Comparison of ENCODE assay signal across 1 cellular context in the genomic region with DNA sequence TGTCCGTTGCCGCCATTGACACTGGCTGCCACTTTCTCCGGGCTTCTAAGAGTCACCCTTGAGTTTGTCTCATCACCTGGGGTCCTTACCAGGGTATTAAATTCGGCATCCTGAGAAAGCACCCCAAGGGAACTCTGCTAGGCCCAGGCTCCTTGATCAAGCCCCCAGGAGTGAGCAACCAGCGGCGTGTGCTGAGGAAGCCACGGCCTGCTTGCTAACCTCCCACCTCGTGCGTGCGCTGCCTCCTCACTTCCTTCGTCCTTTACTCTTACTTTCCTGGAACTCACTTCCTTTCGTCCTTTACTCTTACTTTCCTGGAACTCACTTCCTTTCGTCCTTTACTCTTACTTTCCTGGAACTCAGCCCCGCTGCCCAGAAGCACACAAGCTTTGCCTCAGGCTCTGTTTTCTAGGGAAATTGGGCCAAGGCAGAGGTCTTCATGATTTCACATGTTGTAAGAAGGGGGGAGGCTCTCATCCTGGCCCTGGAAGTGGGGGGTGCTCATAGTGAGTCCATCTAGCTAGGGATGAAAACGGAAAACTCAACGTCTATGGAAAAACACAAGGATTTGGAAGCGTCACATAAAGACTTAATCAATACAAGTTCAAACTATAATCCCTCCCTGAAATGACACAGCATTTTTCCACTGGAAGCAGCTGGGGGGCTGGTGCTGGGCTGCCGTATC.
A peak's percentile ranks its signal among the peaks of the same experiment; 100 is the strongest.
TF ChIP-seq lines count a peak whose summit lies in the region.

No MANE protein-coding gene starts in this region.

TF ChIP-seq in K562, 482 proteins besides CTCF, POLR2A, EP300 and RAD21 (continued from another document and continues in another):
- TF ChIP-seq MGA (IDR thresholded peaks at IDR 0.05): peak; percentile 96
- TF ChIP-seq NFE2L1 (tag; IDR thresholded peaks at IDR 0.05; ENCODE audit: borderline replicate concordance, low read depth): peak; percentile 84
- no peak for TF ChIP-seq STAT6 (CRISPR knock-in tag; IDR thresholded peaks at IDR 0.05)
- no peak for TF ChIP-seq MCM7 (IDR thresholded peaks at IDR 0.05)
- TF ChIP-seq ZNF766 (CRISPR knock-in tag; conservative IDR thresholded peaks at IDR 0.05): 0 out of 2 replicates have a peak, but pooled peaks have one; percentile 17
- no peak for TF ChIP-seq RREB1 (CRISPR knock-in tag; IDR thresholded peaks at IDR 0.05)
- TF ChIP-seq NUFIP1 (IDR thresholded peaks at IDR 0.05; ENCODE audit: partially characterized antibody): no peak
- TF ChIP-seq PHTF2 (CRISPR knock-in tag; IDR thresholded peaks at IDR 0.05): no peak
- peak; percentile 4; the same call in 1 of the 2 replicates for TF ChIP-seq SPI1 (IDR thresholded peaks at IDR 0.05; ENCODE audit: borderline replicate concordance, low read depth, low read length)
- no peak for TF ChIP-seq CBX8 (IDR thresholded peaks at IDR 0.05; ENCODE audit: borderline replicate concordance, extremely low read depth, low read depth, low read length, poor library complexity, severe bottlenecking)
- TF ChIP-seq ZBTB12 (CRISPR knock-in tag; IDR thresholded peaks at IDR 0.05): peak; percentile 45
- peak; percentile 62 for TF ChIP-seq EP400 (IDR thresholded peaks at IDR 0.05)
- TF ChIP-seq FUS (optimal IDR thresholded peaks at IDR 0.05; ENCODE audit: low read depth, low read length): no peak
- TF ChIP-seq, protein P1, sequence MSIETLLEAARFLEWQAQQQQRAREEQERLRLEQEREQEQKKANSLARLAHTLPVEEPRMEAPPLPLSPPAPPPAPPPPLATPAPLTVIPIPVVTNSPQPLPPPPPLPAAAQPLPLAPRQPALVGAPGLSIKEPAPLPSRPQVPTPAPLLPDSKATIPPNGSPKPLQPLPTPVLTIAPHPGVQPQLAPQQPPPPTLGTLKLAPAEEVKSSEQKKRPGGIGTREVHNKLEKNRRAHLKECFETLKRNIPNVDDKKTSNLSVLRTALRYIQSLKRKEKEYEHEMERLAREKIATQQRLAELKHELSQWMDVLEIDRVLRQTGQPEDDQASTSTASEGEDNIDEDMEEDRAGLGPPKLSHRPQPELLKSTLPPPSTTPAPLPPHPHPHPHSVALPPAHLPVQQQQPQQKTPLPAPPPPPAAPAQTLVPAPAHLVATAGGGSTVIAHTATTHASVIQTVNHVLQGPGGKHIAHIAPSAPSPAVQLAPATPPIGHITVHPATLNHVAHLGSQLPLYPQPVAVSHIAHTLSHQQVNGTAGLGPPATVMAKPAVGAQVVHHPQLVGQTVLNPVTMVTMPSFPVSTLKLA (conservative IDR thresholded peaks at IDR 0.05): peak in 1 of 2 experiments; percentile 41; a peak in 1 of 4 replicates
- peak; percentile 87 for TF ChIP-seq MAFK (IDR thresholded peaks at IDR 0.05; ENCODE audit: low read length)
- TF ChIP-seq GABPB1 (CRISPR knock-in tag; IDR thresholded peaks at IDR 0.05): 0 out of 2 replicates have a peak, but pooled peaks have one; percentile 8
- TF ChIP-seq JUN (IDR thresholded peaks at IDR 0.05; ENCODE audit: borderline replicate concordance, low read depth, low read length): no peak
- TF ChIP-seq JUN (CRISPR knock-in tag; IDR thresholded peaks at IDR 0.05; ENCODE audit: borderline replicate concordance): 0 out of 2 replicates have a peak, but pooled peaks have one; percentile 13
- TF ChIP-seq, protein P2, sequence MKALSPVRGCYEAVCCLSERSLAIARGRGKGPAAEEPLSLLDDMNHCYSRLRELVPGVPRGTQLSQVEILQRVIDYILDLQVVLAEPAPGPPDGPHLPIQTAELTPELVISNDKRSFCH (CRISPR knock-in tag; IDR thresholded peaks at IDR 0.05): no peak
- TF ChIP-seq, protein P2 (tag; IDR thresholded peaks at IDR 0.05): peak; percentile 73
- TF ChIP-seq BCOR (IDR thresholded peaks at IDR 0.05): no peak
- 0 out of 2 replicates have a peak, but pooled peaks have one; percentile 38 for TF ChIP-seq NR1H2 (CRISPR knock-in tag; IDR thresholded peaks at IDR 0.05)
- TF ChIP-seq, protein P3, sequence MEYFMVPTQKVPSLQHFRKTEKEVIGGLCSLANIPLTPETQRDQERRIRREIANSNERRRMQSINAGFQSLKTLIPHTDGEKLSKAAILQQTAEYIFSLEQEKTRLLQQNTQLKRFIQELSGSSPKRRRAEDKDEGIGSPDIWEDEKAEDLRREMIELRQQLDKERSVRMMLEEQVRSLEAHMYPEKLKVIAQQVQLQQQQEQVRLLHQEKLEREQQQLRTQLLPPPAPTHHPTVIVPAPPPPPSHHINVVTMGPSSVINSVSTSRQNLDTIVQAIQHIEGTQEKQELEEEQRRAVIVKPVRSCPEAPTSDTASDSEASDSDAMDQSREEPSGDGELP (CRISPR knock-in tag; IDR thresholded peaks at IDR 0.05; ENCODE audit: borderline replicate concordance): peak; percentile 87
- TF ChIP-seq DMBX1 (CRISPR knock-in tag; IDR thresholded peaks at IDR 0.05; ENCODE audit: borderline replicate concordance): peak; percentile 91; the same call in 1 of the 2 replicates
- TF ChIP-seq NFE2 (IDR thresholded peaks at IDR 0.05; ENCODE audit: low read depth): peak; percentile 97
